ENCODE assay signal across 11 cellular contexts in the genomic region with DNA sequence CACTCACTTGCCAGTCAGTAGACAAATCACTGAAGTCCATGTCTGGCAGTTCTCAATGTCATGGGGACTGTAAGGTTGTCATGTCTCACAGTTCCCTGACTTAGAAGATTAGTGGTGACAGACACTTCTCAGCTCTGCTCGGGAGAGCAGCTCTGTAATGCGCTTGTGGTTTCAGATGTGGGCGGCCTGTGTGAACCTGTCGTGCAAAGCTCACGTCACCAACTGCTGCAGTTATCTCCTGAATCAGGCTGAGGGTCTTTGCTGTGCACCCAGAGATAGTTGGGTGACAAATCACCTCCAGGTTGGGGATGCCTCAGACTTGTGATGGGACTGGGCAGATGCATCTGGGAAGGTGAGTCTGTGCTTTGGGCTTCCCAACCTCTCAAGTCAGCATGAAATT. TPM values are rescaled to one million over a fixed set of nuclear protein-coding genes. Genes with fewer than 3 reads are reported as not detected.
DNase-seq lines count a peak whose midpoint lies in the region; ATAC-seq and TF ChIP-seq lines count a peak whose summit lies in the region.
"Had no signal": no experiment of that assay in that cellular context is flagged by ENCODE, and none has a peak within 500 bp of the region (broad histone marks: within the 10 kb centered on the region; RNA-seq: fewer than 3 reads in every experiment).

A gene with protein sequence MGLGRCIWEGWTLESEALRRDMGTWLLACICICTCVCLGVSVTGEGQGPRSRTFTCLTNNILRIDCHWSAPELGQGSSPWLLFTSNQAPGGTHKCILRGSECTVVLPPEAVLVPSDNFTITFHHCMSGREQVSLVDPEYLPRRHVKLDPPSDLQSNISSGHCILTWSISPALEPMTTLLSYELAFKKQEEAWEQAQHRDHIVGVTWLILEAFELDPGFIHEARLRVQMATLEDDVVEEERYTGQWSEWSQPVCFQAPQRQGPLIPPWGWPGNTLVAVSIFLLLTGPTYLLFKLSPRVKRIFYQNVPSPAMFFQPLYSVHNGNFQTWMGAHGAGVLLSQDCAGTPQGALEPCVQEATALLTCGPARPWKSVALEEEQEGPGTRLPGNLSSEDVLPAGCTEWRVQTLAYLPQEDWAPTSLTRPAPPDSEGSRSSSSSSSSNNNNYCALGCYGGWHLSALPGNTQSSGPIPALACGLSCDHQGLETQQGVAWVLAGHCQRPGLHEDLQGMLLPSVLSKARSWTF (plus strand): TSS at position 261 of the 400 bp plus-strand sequence. CDS start 64 bp downstream, at position 325.

- H3K4me3 ChIP-seq in heart right ventricle = no peak within 1 kb of the TSS

- POLR2A ChIA-PET in activated CD4-positive, alpha-beta memory T cell treated with anti-CD3 and anti-CD28 coated beads, Interleukin-2, amount 10 ng/mL, durations not matched to agents 7 days and 5 days (lab: Charles Lee) = no interaction called here

- no peaks in the 10 kb centered on the region for H3K9me3 ChIP-seq in heart right ventricle
- H3K9me3 ChIP-seq: Peyer's patch had no signal

- peaks cover 23% of the 10 kb centered on the region for H3K36me3 Mint-ChIP-seq in activated CD4-positive, alpha-beta memory T cell treated with anti-CD3 and anti-CD28 coated beads, Interleukin-2, amount 10 ng/mL, durations not matched to agents 7 days and 5 days (ENCODE audit: low read depth)

- WGBS in heart right ventricle, 2 donors = 59 to 64% methylated on average over 5 of the region's 5 CpGs

- no peaks in the 10 kb centered on the region for H3K27me3 Mint-ChIP-seq in activated CD4-positive, alpha-beta memory T cell treated with anti-CD3 and anti-CD28 coated beads, Interleukin-2, amount 10 ng/mL, durations not matched to agents 7 days and 5 days

- peak within 1 kb of the TSS; percentile 91 for H3K27ac Mint-ChIP-seq in activated CD4-positive, alpha-beta memory T cell treated with anti-CD3 and anti-CD28 coated beads, Interleukin-2, amount 10 ng/mL, durations not matched to agents 7 days and 5 days

- no peak within 1 kb of the TSS for H3K27ac ChIP-seq in heart right ventricle

- TF ChIP-seq CTCF in heart right ventricle (IDR thresholded peaks at IDR 0.05) = no peak

- peak within 1 kb of the TSS; percentile 85 for H3K4me3 Mint-ChIP-seq in activated CD4-positive, alpha-beta memory T cell treated with anti-CD3 and anti-CD28 coated beads, Interleukin-2, amount 10 ng/mL, durations not matched to agents 7 days and 5 days

- H3K4me1 Mint-ChIP-seq in activated CD4-positive, alpha-beta memory T cell treated with anti-CD3 and anti-CD28 coated beads, Interleukin-2, amount 10 ng/mL, durations not matched to agents 7 days and 5 days = peaks cover 66% of the 10 kb centered on the region

- intact Hi-C loops in heart right ventricle (cut with DNase I) = no loop called here

- no peaks in the 10 kb centered on the region for H3K36me3 ChIP-seq in heart right ventricle
- H3K36me3 ChIP-seq: Peyer's patch had no signal

- CTCF ChIA-PET in activated CD4-positive, alpha-beta memory T cell treated with anti-CD3 and anti-CD28 coated beads, Interleukin-2, amount 10 ng/mL, durations not matched to agents 7 days and 5 days (lab: Charles Lee) = no interaction called here

- no peaks in the 10 kb centered on the region for H3K9me3 Mint-ChIP-seq in activated CD4-positive, alpha-beta memory T cell treated with anti-CD3 and anti-CD28 coated beads, Interleukin-2, amount 10 ng/mL, durations not matched to agents 7 days and 5 days

- ATAC-seq in GM18499 (IDR thresholded peaks at IDR 0.05; ENCODE audit: insufficient read depth, unreplicated experiment) = peak; percentile 61
- ATAC-seq in HG02973 (IDR thresholded peaks at IDR 0.05; ENCODE audit: unreplicated experiment) = peak; percentile 87
- no peak for ATAC-seq in heart right ventricle
- ATAC-seq: esophagus mucosa had no signal

- H3K4me1 ChIP-seq in heart right ventricle = peaks cover 0 to 10% (median 0%) of the 10 kb centered on the region in 9 donors
- H3K4me1 ChIP-seq: Peyer's patch had no signal

- DNase-seq in activated CD4-positive, alpha-beta memory T cell treated with anti-CD3 and anti-CD28 coated beads, Interleukin-2, amount 10 ng/mL, durations not matched to agents 7 days and 5 days = peak; percentile 78
- DNase-seq in stimulated activated CD4-positive, alpha-beta T cell treated with anti-CD3 and anti-CD28 coated beads, Interleukin-12 subunit alpha, Interleukin-12 subunit beta, amount 100 ng/mL, for 4 hours = peak; percentile 22
- DNase-seq in heart right ventricle = no peak
- no peak for DNase-seq in NCI-H2029 treated with DMSO at 0.1 percent for 48 hours (lab: John Stamatoyannopoulos, UW)
- no peak for DNase-seq in NCI-H2081 treated with DMSO at 0.1 percent for 48 hours (lab: John Stamatoyannopoulos, UW)
- DNase-seq in NCI-H128 (lab: John Stamatoyannopoulos, UW; ENCODE audit: unreplicated experiment) = no peak

- no peaks in the 10 kb centered on the region for H3K27me3 ChIP-seq in heart right ventricle
- H3K27me3 ChIP-seq: Peyer's patch had no signal

RNA-seq across cellular contexts. Expression of the gene that starts here (rescaled TPM):
- total RNA-seq in activated CD4-positive, alpha-beta memory T cell treated with anti-CD3 and anti-CD28 coated beads, Interleukin-2, amount 10 ng/mL, durations not matched to agents 7 days and 5 days = 10 to 100 TPM; 65.3 to 67.2 TPM
- under 1 TPM in 1 of 10 donors, not detected in 9; 0.32 TPM for total RNA-seq in heart right ventricle
- under 1 TPM in 1 of 2 donors, not detected in 1; 0.15 TPM for polyA plus RNA-seq in heart right ventricle
- total RNA-seq: G401 had no signal

Comparison
In these comparisons a context has a peak if more than half of its experiments do, and no peak if none do; other contexts are left out.
1. RNA of the gene that starts here (total RNA-seq): 65.3 to 67.2 TPM in activated CD4-positive, alpha-beta memory T cell treated with anti-CD3 and anti-CD28 coated beads, Interleukin-2, amount 10 ng/mL, durations not matched to agents 7 days and 5 days; 0.32 TPM in heart right ventricle; every median in the first group is over 10 times any median in the second.
2. ATAC-seq: peak in GM18499 (single experiment) and HG02973 (single experiment); none in heart right ventricle (0 of 8).
3. DNase-seq: peak in activated CD4-positive, alpha-beta memory T cell treated with anti-CD3 and anti-CD28 coated beads, Interleukin-2, amount 10 ng/mL, durations not matched to agents 7 days and 5 days (single experiment) and stimulated activated CD4-positive, alpha-beta T cell treated with anti-CD3 and anti-CD28 coated beads, Interleukin-12 subunit alpha, Interleukin-12 subunit beta, amount 100 ng/mL, for 4 hours (single experiment); none in heart right ventricle (0 of 2), NCI-H2029 treated with DMSO at 0.1 percent for 48 hours (single experiment), NCI-H2081 treated with DMSO at 0.1 percent for 48 hours (single experiment) and NCI-H128 (single experiment).